Comparison of ENCODE assay signal across 14 cellular contexts in genomic region chr6:74128536-74128935, GRCh38.
"Had no signal": no experiment of that assay in that cellular context is flagged by ENCODE, and none has a peak within 500 bp of the region (broad histone marks: within the 10 kb centered on the region; RNA-seq: fewer than 3 reads in every experiment).

No MANE protein-coding gene starts in this region.

- H3K4me3 ChIP-seq: mucosa of descending colon, right atrium auricular region, tibial nerve had no signal

- H3K36me3 Mint-ChIP-seq: activated CD8-positive, alpha-beta memory T cell treated with anti-CD3 and anti-CD28 coated beads, Interleukin-2, amount 10 ng/mL, durations not matched to agents 7 days and 5 days; activated naive CD8-positive, alpha-beta T cell; natural killer cell; stimulated activated memory B cell treated with anti-CD40 and anti-IgM and Interleukin-4, amounts not matched to agents 10 μg/mL and 1 μg/mL and 100 μg/mL, for 72 hours had no signal

- H3K27me3 Mint-ChIP-seq: activated CD8-positive, alpha-beta memory T cell treated with anti-CD3 and anti-CD28 coated beads, Interleukin-2, amount 10 ng/mL, durations not matched to agents 7 days and 5 days; activated T-cell treated with anti-CD3 and anti-CD28 coated beads, Interleukin-2, amount 50 U/mL, for 24 hours; stimulated activated memory B cell treated with anti-CD40 and anti-IgM and Interleukin-4, amounts not matched to agents 10 μg/mL and 1 μg/mL and 100 μg/mL, for 72 hours had no signal

- DNase-seq: activated CD4-positive, alpha-beta T cell treated with anti-CD3 and anti-CD28 coated beads for 1 hour; activated CD4-positive, alpha-beta T cell treated with anti-CD3 and anti-CD28 coated beads, Interleukin-2, amount 50 U/mL, for 48 hours; activated CD8-positive, alpha-beta memory T cell treated with anti-CD3 and anti-CD28 coated beads, Interleukin-2, amount 10 ng/mL, durations not matched to agents 7 days and 5 days; activated gamma-delta T cell; activated T-cell treated with anti-CD3 and anti-CD28 coated beads, Interleukin-2, amount 50 U/mL, for 24 hours; anterior cingulate cortex; left colon; mucosa of descending colon; natural killer cell had no signal

- H3K4me3 Mint-ChIP-seq: activated CD8-positive, alpha-beta memory T cell treated with anti-CD3 and anti-CD28 coated beads, Interleukin-2, amount 10 ng/mL, durations not matched to agents 7 days and 5 days; activated naive CD8-positive, alpha-beta T cell; activated T-cell treated with anti-CD3 and anti-CD28 coated beads, Interleukin-2, amount 50 U/mL, for 24 hours; natural killer cell; stimulated activated memory B cell treated with anti-CD40 and anti-IgM and Interleukin-4, amounts not matched to agents 10 μg/mL and 1 μg/mL and 100 μg/mL, for 72 hours; T-helper 2 cell treated with Interferon-gamma antibody and Interleukin-4, amounts not matched to agents 5 μg/mL and 100 μg/mL, for 36 hours had no signal

- H3K36me3 ChIP-seq: right atrium auricular region, tibial nerve had no signal

- H3K27me3 ChIP-seq: right atrium auricular region, tibial nerve had no signal

- H3K4me1 Mint-ChIP-seq: activated CD8-positive, alpha-beta memory T cell treated with anti-CD3 and anti-CD28 coated beads, Interleukin-2, amount 10 ng/mL, durations not matched to agents 7 days and 5 days; natural killer cell; stimulated activated memory B cell treated with anti-CD40 and anti-IgM and Interleukin-4, amounts not matched to agents 10 μg/mL and 1 μg/mL and 100 μg/mL, for 72 hours had no signal

- H3K9me3 ChIP-seq: mucosa of descending colon, right atrium auricular region, tibial nerve had no signal

- H3K9me3 Mint-ChIP-seq: activated T-cell treated with anti-CD3 and anti-CD28 coated beads, Interleukin-2, amount 50 U/mL, for 24 hours; stimulated activated memory B cell treated with anti-CD40 and anti-IgM and Interleukin-4, amounts not matched to agents 10 μg/mL and 1 μg/mL and 100 μg/mL, for 72 hours; T-helper 2 cell treated with Interferon-gamma antibody and Interleukin-4, amounts not matched to agents 5 μg/mL and 100 μg/mL, for 36 hours had no signal

- H3K4me1 ChIP-seq: right atrium auricular region, tibial nerve had no signal

- ATAC-seq: activated CD8-positive, alpha-beta memory T cell treated with anti-CD3 and anti-CD28 coated beads, Interleukin-2, amount 10 ng/mL, durations not matched to agents 7 days and 5 days; left colon; mucosa of descending colon; natural killer cell; stimulated activated memory B cell treated with anti-CD40 and anti-IgM and Interleukin-4, amounts not matched to agents 10 μg/mL and 1 μg/mL and 100 μg/mL, for 72 hours had no signal
